Comparison of ENCODE assay signal across 9 cellular contexts in the genomic region with DNA sequence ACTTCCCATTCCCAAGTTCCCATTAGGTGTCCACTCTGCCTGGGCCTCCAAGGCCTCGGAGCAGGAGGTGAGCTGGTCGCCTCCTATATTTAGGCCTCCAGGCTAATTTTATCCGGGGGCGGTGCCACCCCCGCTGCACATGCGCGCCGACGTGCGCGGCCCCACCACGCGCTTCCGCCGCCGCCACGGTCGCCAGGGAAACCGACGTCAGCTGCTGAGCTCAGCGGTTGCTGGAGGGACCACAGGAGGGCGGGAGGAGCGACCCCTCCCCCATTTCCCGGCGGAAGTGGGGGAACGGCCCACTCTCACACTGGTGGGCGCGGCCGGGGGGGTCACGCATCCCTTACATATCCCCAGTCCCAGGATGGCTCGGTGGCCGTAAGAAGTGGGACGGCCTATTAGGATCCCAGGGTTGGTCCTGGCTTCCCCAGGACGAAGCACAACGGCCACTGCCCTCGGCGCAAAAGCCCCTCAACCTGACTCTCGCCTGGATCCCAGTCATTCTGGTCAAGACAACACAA. TPM values are rescaled to one million over a fixed set of nuclear protein-coding genes. Genes with fewer than 3 reads are reported as not detected.
A peak's percentile ranks its signal among the peaks of the same experiment; 100 is the strongest.
DNase-seq lines count a peak whose midpoint lies in the region; ATAC-seq and TF ChIP-seq lines count a peak whose summit lies in the region.
"Had no signal": no experiment of that assay in that cellular context is flagged by ENCODE, and none has a peak within 500 bp of the region (broad histone marks: within the 10 kb centered on the region; RNA-seq: fewer than 3 reads in every experiment).

No MANE protein-coding gene starts in this region.

- H2AFZ ChIP-seq in IMR-90 (replicated peaks; ENCODE audit: low read length, poor library complexity), result peak overlapping the region; percentile 88

- peak overlapping the region; percentile 40; the same call in 1 of the 3 replicates for H2BK15ac ChIP-seq in IMR-90 (ENCODE audit: low read depth, low read length)

- TF ChIP-seq RAD21 in IMR-90 (IDR thresholded peaks at IDR 0.05; ENCODE audit: low read length), result no peak

- TF ChIP-seq POLR2A in IMR-90 (IDR thresholded peaks at IDR 0.05; ENCODE audit: low read depth, low read length) (peak; percentile 95), upper lobe of left lung (IDR thresholded peaks at IDR 0.05) (peak; percentile 52 to 76 (median 64))

- peaks cover 22% of the 10 kb centered on the region for H3K9me1 ChIP-seq in IMR-90 (ENCODE audit: insufficient read depth, low read length)

- peaks cover 16% of the 10 kb centered on the region for H3K4me1 Mint-ChIP-seq in progenitor cell of endocrine pancreas (ENCODE audit: low read depth)

- H3K4me3 Mint-ChIP-seq in progenitor cell of endocrine pancreas (ENCODE audit: low read depth), result peak overlapping the region; percentile 82

- dilution Hi-C loops in IMR-90 (cut with HindIII; ENCODE audit: low sequenced_read_pairs, unreplicated experiment), result no loop called here

- TF ChIP-seq CTCF in IMR-90 (conservative IDR thresholded peaks at IDR 0.05; ENCODE audit: low read depth, low read length), result no peak
- no peak for TF ChIP-seq CTCF in progenitor cell of endocrine pancreas (IDR thresholded peaks at IDR 0.05; ENCODE audit: unreplicated experiment)
- TF ChIP-seq CTCF in upper lobe of left lung (IDR thresholded peaks at IDR 0.05), result peak in 4 of 6 experiments; percentile 20 to 65 (median 47)

- CTCF ChIA-PET in IMR-90 (lab: Yijun Ruan, JAX), result interaction anchor here (0.6 to 1.5 kb wide), 3 partner anchors 9 to 32 kb away, joined by 3 read pairs; no protein-coding TSS in a partner anchor

- H4K20me1 ChIP-seq in IMR-90 (ENCODE audit: insufficient read depth, low read length), result peaks cover 9% of the 10 kb centered on the region

- in situ Hi-C loops in IMR-90 (cut with MboI; ENCODE audit: low sequenced_read_pairs), result loop anchor here (25.0 kb wide), 1 partner anchor 914 kb away; the partner anchor contains the start of genes DVL2, GABARAP and PHF23

- H3K36me3 ChIP-seq in IMR-90 (ENCODE audit: control insufficient read depth, insufficient read depth, low read length) (peaks cover 32% of the 10 kb centered on the region), upper lobe of left lung (peaks cover 47 to 56% (median 51%) of the 10 kb centered on the region in 4 donors)

- peak overlapping the region in 1 of 2 experiments; percentile 79; a peak in 2 of 4 replicates for H4K8ac ChIP-seq in IMR-90 (ENCODE audit: low read depth in 2 of 2, low read length in 2 of 2)

- TF ChIP-seq EP300 in upper lobe of left lung (IDR thresholded peaks at IDR 0.05), result peak in 3 of 4 donors; percentile 54 to 97 (median 55)

- H3K27me3 ChIP-seq in IMR-90 (ENCODE audit: control insufficient read depth, insufficient read depth, low read length) (no peaks in the 10 kb centered on the region), upper lobe of left lung (no peaks in the 10 kb centered on the region)

- peaks cover 3 to 37% of the 10 kb centered on the region in 2 experiments; a peak in 2 of 4 replicates for H3K79me1 ChIP-seq in IMR-90 (ENCODE audit: low read depth in 1 of 2, low read length in 2 of 2)

- no TSS peak for BruUV-seq in IMR-90 (replicated peaks; lab: Mats Ljungman, UMichigan)

- POLR2A ChIA-PET in IMR-90 (lab: Charles Lee; ENCODE audit: unreplicated experiment), result interaction anchor here (0.5 kb wide), 1 partner anchor 97 kb away, joined by 3 read pairs; the partner anchor contains the start of gene CTC1

- H3K56ac ChIP-seq in IMR-90 (ENCODE audit: extremely low read depth, insufficient read depth, low read length), result no peak overlapping the region

- H3K9ac ChIP-seq in IMR-90 (ENCODE audit: low read depth, low read length), result peak overlapping the region; percentile 76

- H2BK5ac ChIP-seq in IMR-90 (ENCODE audit: low read depth, low read length, poor library complexity, severe bottlenecking), result peak overlapping the region; percentile 59

- peak overlapping the region; percentile 77 for H3K23ac ChIP-seq in IMR-90 (ENCODE audit: low read depth, low read length)

- peak overlapping the region; percentile 73 for H4K91ac ChIP-seq in IMR-90 (ENCODE audit: insufficient read depth, low read depth, low read length)

- H3K9me3 Mint-ChIP-seq in progenitor cell of endocrine pancreas (ENCODE audit: low read depth), result no peaks in the 10 kb centered on the region

- WGBS in IMR-90 (ENCODE audit: extremely low coverage in 2 of 2, insufficient read length in 1 of 2), 2 experiments, result 0% methylated on average over 9 of the region's 38 CpGs; no CpG with 5 or more reads in 1 of the 2 experiments
- 0 to 2% methylated on average over 20 to 35 of the region's 38 CpGs for WGBS in upper lobe of left lung, 2 donors

- intact Hi-C loops in IMR-90 (cut with micrococcal nuclease) (no loop called here), left ventricle myocardium superior (cut with micrococcal nuclease) (no loop called here)

- H3K27me3 Mint-ChIP-seq in progenitor cell of endocrine pancreas, result no peaks in the 10 kb centered on the region

- DNase-seq in C1 segment of cervical spinal cord (lab: John Stamatoyannopoulos, UW) (peak; percentile 34 to 93 (median 84)), IMR-90 (peak; percentile 90), T-helper 1 cell (peak; percentile 84 to 91 (median 88)), amygdala (lab: John Stamatoyannopoulos, UW) (peak in 54 of 56 donors; percentile 38 to 92 (median 78)), left ventricle myocardium superior (peak; percentile 96), progenitor cell of endocrine pancreas (ENCODE audit: low spot score, unreplicated experiment) (peak; percentile 47), upper lobe of left lung (peak; percentile 89 to 98)

- peaks cover 9% of the 10 kb centered on the region for H3K36me3 Mint-ChIP-seq in progenitor cell of endocrine pancreas (ENCODE audit: insufficient read depth)

- peak; percentile 48 for ATAC-seq in GM19395 (IDR thresholded peaks at IDR 0.05; ENCODE audit: unreplicated experiment)
- ATAC-seq in IMR-90 (ENCODE audit: low read depth), result peak; percentile 53
- peak; percentile 51 for ATAC-seq in left ventricle myocardium superior
- peak; percentile 34 to 53 for ATAC-seq in upper lobe of left lung (ENCODE audit: low FRiP score in 2 of 2)
- ATAC-seq: Panc1 had no signal

- peak overlapping the region; percentile 77 for H3K14ac ChIP-seq in IMR-90 (replicated peaks; ENCODE audit: low read depth, low read length)

- H3K4me1 ChIP-seq in IMR-90 (ENCODE audit: control insufficient read depth, insufficient read depth, low read length) (peaks cover 21% of the 10 kb centered on the region), upper lobe of left lung (peaks cover 31 to 57% (median 36%) of the 10 kb centered on the region in 4 donors)

- peak overlapping the region; percentile 71 for H2AK5ac ChIP-seq in IMR-90 (ENCODE audit: low read depth, low read length)

- peak overlapping the region; percentile 73 for H3K27ac ChIP-seq in IMR-90 (ENCODE audit: insufficient read depth, low read length)
- peak overlapping the region; percentile 98 to 100 (median 99) for H3K27ac ChIP-seq in upper lobe of left lung

- H3K4ac ChIP-seq in IMR-90 (ENCODE audit: low read depth, low read length), result peak overlapping the region; percentile 83

- no peak overlapping the region for H2BK20ac ChIP-seq in IMR-90 (ENCODE audit: low read depth, low read length)

- peak overlapping the region; percentile 96 for H3K4me2 ChIP-seq in IMR-90 (ENCODE audit: low read depth, low read length)

- peak overlapping the region; percentile 53; the same call in 1 of the 2 replicates for H2BK120ac ChIP-seq in IMR-90 (ENCODE audit: low read depth, low read length)

- no peaks in the 10 kb centered on the region for H3K9me3 ChIP-seq in IMR-90 (ENCODE audit: control insufficient read depth, insufficient read depth, low read length)
- no peaks in the 10 kb centered on the region for H3K9me3 ChIP-seq in upper lobe of left lung

- peak overlapping the region; percentile 90 for H2AK9ac ChIP-seq in IMR-90 (replicated peaks; ENCODE audit: low read depth, low read length, poor library complexity)

- peak overlapping the region; percentile 24; the same call in 1 of the 2 replicates for H3K18ac ChIP-seq in IMR-90 (ENCODE audit: low read depth, low read length)

- H4K5ac ChIP-seq in IMR-90 (ENCODE audit: low read depth, low read length), result peak overlapping the region; percentile 9

- peak overlapping the region; percentile 59 for H3K4me3 ChIP-seq in IMR-90 (ENCODE audit: insufficient read depth, low read depth, low read length)
- peak overlapping the region; percentile 65 to 92 (median 80) for H3K4me3 ChIP-seq in upper lobe of left lung

- H3K27ac Mint-ChIP-seq in progenitor cell of endocrine pancreas, result peak overlapping the region; percentile 97

RNA-seq across cellular contexts. Expression of gene PER1, which starts 1.0 kb away (rescaled TPM):
- total RNA-seq in IMR-90 (2012; rRNA removed) (1.7 and 3.4 TPM in 2 replicates), left ventricle myocardium superior (126 TPM), progenitor cell of endocrine pancreas (37.2 and 40.8 TPM in 2 replicates), upper lobe of left lung (100 to 1,000 TPM; 112 to 358 (median 288) TPM)
- polyA plus RNA-seq in IMR-90 (2012; rRNA removed), result 10.5 and 11.5 TPM in 2 replicates
- polyA plus RNA-seq in IMR-90 (2012; cell fraction: cytosol; rRNA removed), result 4.8 and 6.2 TPM in 2 replicates
- 230 and 249 TPM in 2 replicates for polyA plus RNA-seq in IMR-90 (2012; cell fraction: nucleus; rRNA removed; ENCODE audit: low replicate concordance)

RNA-seq across cellular contexts. Expression of gene VAMP2, which starts 11.6 kb away (rescaled TPM):
- total RNA-seq in IMR-90 (2012; rRNA removed) (2.2 and 2.3 TPM in 2 replicates), left ventricle myocardium superior (62.3 TPM), progenitor cell of endocrine pancreas (46.4 and 48.1 TPM in 2 replicates), upper lobe of left lung (10 to 100 TPM; 27.2 to 75.8 (median 49.8) TPM)
- polyA plus RNA-seq in IMR-90 (2012; rRNA removed), result 27.3 and 33.3 TPM in 2 replicates
- 14.0 and 29.1 TPM in 2 replicates for polyA plus RNA-seq in IMR-90 (2012; cell fraction: cytosol; rRNA removed)
- polyA plus RNA-seq in IMR-90 (2012; cell fraction: nucleus; rRNA removed; ENCODE audit: low replicate concordance), result 68.1 and 141 TPM in 2 replicates

RNA-seq across cellular contexts. Expression of gene TMEM107, which starts 25.0 kb away (rescaled TPM):
- total RNA-seq in IMR-90 (2012; rRNA removed), result 14.3 and 60.3 TPM in 2 replicates
- 12.9 and 13.4 TPM in 2 replicates for polyA plus RNA-seq in IMR-90 (2012; rRNA removed)
- polyA plus RNA-seq in IMR-90 (2012; cell fraction: cytosol; rRNA removed), result 5.7 and 11.7 TPM in 2 replicates
- polyA plus RNA-seq in IMR-90 (2012; cell fraction: nucleus; rRNA removed; ENCODE audit: low replicate concordance), result 8.7 and 10.5 TPM in 2 replicates
- total RNA-seq in left ventricle myocardium superior, result 5.2 TPM
- 24.6 and 28.1 TPM in 2 replicates for total RNA-seq in progenitor cell of endocrine pancreas
- 10 to 100 TPM; 11.5 to 32.5 (median 17.3) TPM for total RNA-seq in upper lobe of left lung

RNA-seq across cellular contexts. Expression of gene HES7, which starts 27.3 kb away (rescaled TPM):
- total RNA-seq in IMR-90 (2012; rRNA removed) (not detected in 2 replicates), left ventricle myocardium superior (not detected), progenitor cell of endocrine pancreas (0.47 TPM in 1 of 2 replicates, not detected in the other), upper lobe of left lung (1 to 10 TPM in 1 of 6 donors, not detected in 5; 4.9 TPM)
- polyA plus RNA-seq in IMR-90 (2012; rRNA removed), result 0.43 and 0.56 TPM in 2 replicates
- 0.66 and 1.9 TPM in 2 replicates for polyA plus RNA-seq in IMR-90 (2012; cell fraction: cytosol; rRNA removed)
- 1.8 and 4.2 TPM in 2 replicates for polyA plus RNA-seq in IMR-90 (2012; cell fraction: nucleus; rRNA removed; ENCODE audit: low replicate concordance)

RNA-seq across cellular contexts. Expression of gene ALOXE3, which starts 32.9 kb away (rescaled TPM):
- total RNA-seq in IMR-90 (2012; rRNA removed) (under 0.01 TPM in 2 replicates), left ventricle myocardium superior (not detected), progenitor cell of endocrine pancreas (not detected in 2 replicates), upper lobe of left lung (not detected)
- 0.19 and 0.26 TPM in 2 replicates for polyA plus RNA-seq in IMR-90 (2012; rRNA removed)
- 0.06 and 0.19 TPM in 2 replicates for polyA plus RNA-seq in IMR-90 (2012; cell fraction: cytosol; rRNA removed)
- polyA plus RNA-seq in IMR-90 (2012; cell fraction: nucleus; rRNA removed; ENCODE audit: low replicate concordance), result 0.52 and 0.83 TPM in 2 replicates

Comparison
In these comparisons a context has a peak if more than half of its experiments do, and no peak if none do; other contexts are left out.
1. Peak in every context shown above with its lines: DNase-seq, ATAC-seq, H3K4me3 ChIP-seq and H3K27ac ChIP-seq.
2. CTCF ChIP-seq: peak in upper lobe of left lung (4 of 6); none in IMR-90 (single experiment) and progenitor cell of endocrine pancreas (single experiment).